Comparison of ENCODE assay signal across 21 cellular contexts in genomic region chr15:74174966-74175270, GRCh38. TPM values are rescaled to one million over a fixed set of nuclear protein-coding genes. Genes with fewer than 3 reads are reported as not detected.
A peak's percentile ranks its signal among the peaks of the same experiment; 100 is the strongest.
DNase-seq lines count a peak whose midpoint lies in the region; ATAC-seq and TF ChIP-seq lines count a peak whose summit lies in the region.
"Had no signal": no experiment of that assay in that cellular context is flagged by ENCODE, and none has a peak within 500 bp of the region (broad histone marks: within the 10 kb centered on the region; RNA-seq: fewer than 3 reads in every experiment).

No MANE protein-coding gene starts in this region.

- H3K27ac ChIP-seq in ovary = peak overlapping the region; percentile 79 to 89
- H3K27ac ChIP-seq in upper lobe of right lung = no peak overlapping the region

- no peaks in the 10 kb centered on the region for H3K36me3 ChIP-seq in ovary
- no peaks in the 10 kb centered on the region for H3K36me3 ChIP-seq in upper lobe of right lung

- peaks cover 56% of the 10 kb centered on the region for H3K4me1 ChIP-seq in ovary (ENCODE audit: insufficient read depth)
- H3K4me1 ChIP-seq in upper lobe of right lung = peaks cover 24% of the 10 kb centered on the region

- no peak for ATAC-seq in Right ventricle myocardium inferior
- no peak for ATAC-seq in Right ventricle myocardium superior (ENCODE audit: poor library complexity)
- ATAC-seq in upper lobe of right lung = no peak

- H3K9me3 ChIP-seq in ovary (no peaks in the 10 kb centered on the region), upper lobe of right lung (no peaks in the 10 kb centered on the region)

- 21 to 42% (median 28%) methylated on average over 10 to 14 of the region's 14 CpGs for whole genome bisulfite sequencing in ovary, 3 donors

- no peaks in the 10 kb centered on the region for H3K4me1 Mint-ChIP-seq in activated naive CD4-positive, alpha-beta T cell treated with anti-CD3 and anti-CD28 coated beads, Interleukin-2, amount 10 ng/mL, durations not matched to agents 7 days and 5 days

- peak overlapping the region; percentile 77 for H3K4me3 ChIP-seq in fibroblast of the aortic adventitia (ENCODE audit: low read depth, low read length)
- peak overlapping the region; percentile 46 for H3K4me3 ChIP-seq in ovary
- peak overlapping the region; percentile 45 for H3K4me3 ChIP-seq in upper lobe of right lung

- no peak for TF ChIP-seq POLR2A in ovary (IDR thresholded peaks at IDR 0.05)

- DNase-seq in Right ventricle myocardium inferior (ENCODE audit: missing footprints) = peak; percentile 44
- no peak for DNase-seq in Right ventricle myocardium superior
- no peak for DNase-seq in fibroblast of the aortic adventitia (ENCODE audit: low read depth)
- DNase-seq in ovary = no peak
- peak; percentile 52 for DNase-seq in upper lobe of right lung
- no peak for DNase-seq in stimulated activated naive CD4-positive, alpha-beta T cell (lab: John Stamatoyannopoulos, UW)
- no peak for DNase-seq in stimulated activated CD4-positive, alpha-beta T cell treated with anti-CD3 and anti-CD28 coated beads, Interleukin-4, amount 100 ng/mL, for 1 hour
- DNase-seq in activated naive CD4-positive, alpha-beta T cell treated with anti-CD3 and anti-CD28 coated beads, Interleukin-2, amount 10 ng/mL, durations not matched to agents 7 days and 5 days = no peak
- DNase-seq: GDM1; HCEC 1CT; hippocampal formation; NCI-H1694 treated with DMSO at 0.1 percent for 48 hours; NCI-H510A; stimulated activated CD4-positive, alpha-beta T cell treated with anti-CD3 and anti-CD28 coated beads, Interleukin-1b, Interleukin-23, amount 100 ng/mL, for 48 hours had no signal

- no peaks in the 10 kb centered on the region for H3K36me3 Mint-ChIP-seq in activated naive CD4-positive, alpha-beta T cell treated with anti-CD3 and anti-CD28 coated beads, Interleukin-2, amount 10 ng/mL, durations not matched to agents 7 days and 5 days

- H3K27ac Mint-ChIP-seq in activated naive CD4-positive, alpha-beta T cell treated with anti-CD3 and anti-CD28 coated beads, Interleukin-2, amount 10 ng/mL, durations not matched to agents 7 days and 5 days = no peak overlapping the region
- H3K27ac Mint-ChIP-seq: activated T-helper 2 cell treated with anti-CD3 and anti-CD28 coated beads, Interferon-gamma antibody, Interleukin-2, Interleukin-4, amounts not matched to agents 10 μg/mL and 5 μg/mL and 100 μg/mL, durations not matched to agents 14 hours and 24 hours and 36 hours; dendritic cell treated with granulocyte-macrophage colony-stimulating factor and Interleukin-4, amounts not matched to agents 40 ng/mL and 50 ng/mL, for 4 days had no signal

- no peak for TF ChIP-seq CTCF in fibroblast of the aortic adventitia (IDR thresholded peaks at IDR 0.05; ENCODE audit: insufficient read depth, low read length)
- TF ChIP-seq CTCF in ovary (IDR thresholded peaks at IDR 0.05) = no peak
- no peak for TF ChIP-seq CTCF in upper lobe of right lung (IDR thresholded peaks at IDR 0.05)

- H3K27me3 ChIP-seq in ovary (no peaks in the 10 kb centered on the region), upper lobe of right lung (no peaks in the 10 kb centered on the region)

- no peak overlapping the region for H3K4me3 Mint-ChIP-seq in activated naive CD4-positive, alpha-beta T cell treated with anti-CD3 and anti-CD28 coated beads, Interleukin-2, amount 10 ng/mL, durations not matched to agents 7 days and 5 days
- H3K4me3 Mint-ChIP-seq: dendritic cell treated with granulocyte-macrophage colony-stimulating factor and Interleukin-4, amounts not matched to agents 40 ng/mL and 50 ng/mL, for 4 days had no signal

- no peaks in the 10 kb centered on the region for H3K9me3 Mint-ChIP-seq in activated naive CD4-positive, alpha-beta T cell treated with anti-CD3 and anti-CD28 coated beads, Interleukin-2, amount 10 ng/mL, durations not matched to agents 7 days and 5 days
- H3K9me3 Mint-ChIP-seq: activated T-helper 2 cell treated with anti-CD3 and anti-CD28 coated beads, Interferon-gamma antibody, Interleukin-2, Interleukin-4, amounts not matched to agents 10 μg/mL and 5 μg/mL and 100 μg/mL, durations not matched to agents 14 hours and 24 hours and 36 hours; dendritic cell treated with granulocyte-macrophage colony-stimulating factor and Interleukin-4, amounts not matched to agents 40 ng/mL and 50 ng/mL, for 4 days had no signal

- no peak for TF ChIP-seq EP300 in ovary (IDR thresholded peaks at IDR 0.05)

- CTCF ChIA-PET in activated naive CD4-positive, alpha-beta T cell treated with anti-CD3 and anti-CD28 coated beads, Interleukin-2, amount 10 ng/mL, durations not matched to agents 7 days and 5 days (lab: Charles Lee) = no interaction called here

- H3K27me3 Mint-ChIP-seq in activated naive CD4-positive, alpha-beta T cell treated with anti-CD3 and anti-CD28 coated beads, Interleukin-2, amount 10 ng/mL, durations not matched to agents 7 days and 5 days = peaks cover 13% of the 10 kb centered on the region
- H3K27me3 Mint-ChIP-seq: dendritic cell treated with granulocyte-macrophage colony-stimulating factor and Interleukin-4, amounts not matched to agents 40 ng/mL and 50 ng/mL, for 4 days had no signal

- intact Hi-C loops in Right ventricle myocardium inferior (cut with DNase I) = no loop called here
- intact Hi-C loops in Right ventricle myocardium superior (cut with DNase I) = no loop called here
- intact Hi-C loops in ovary (cut with DNase I) = loop anchor here in 2 of 4 donors (5.0 kb wide), 2 partner anchors 38 to 43 kb away; partner anchors contain the start of gene ISLR2 (in 1 of the 2)
- intact Hi-C loops in upper lobe of right lung (cut with DNase I) = no loop called here

RNA-seq across cellular contexts. Expression of gene ISLR, which starts 1.4 kb away (rescaled TPM):
- 13.8 TPM for total RNA-seq in Right ventricle myocardium inferior
- 11.6 TPM for total RNA-seq in Right ventricle myocardium superior
- 163 and 243 TPM in 2 replicates for total RNA-seq in fibroblast of the aortic adventitia (ENCODE audit: low replicate concordance)
- total RNA-seq in ovary = 100 to 1,000 TPM; 108 to 314 (median 156) TPM
- polyA plus RNA-seq in ovary = 100 to 1,000 TPM in 1 of 2 donors, 10 to 100 TPM in 1; 82.4 to 150 TPM
- total RNA-seq in upper lobe of right lung = 40.6 TPM
- total RNA-seq: activated T-helper 2 cell treated with anti-CD3 and anti-CD28 coated beads, Interferon-gamma antibody, Interleukin-2, Interleukin-4, amounts not matched to agents 10 μg/mL and 5 μg/mL and 100 μg/mL, durations not matched to agents 14 hours and 24 hours and 36 hours; epithelial cell of proximal tubule; MCF 10A; pulmonary artery endothelial cell had no signal

RNA-seq across cellular contexts. Expression of gene STRA6, which starts 27.7 kb away (rescaled TPM):
- not detected for total RNA-seq in Right ventricle myocardium inferior
- total RNA-seq in Right ventricle myocardium superior = not detected
- 0.18 and 0.25 TPM in 2 replicates for total RNA-seq in fibroblast of the aortic adventitia (ENCODE audit: low replicate concordance)
- 1 to 10 TPM in 3 of 7 donors, under 1 TPM in 4; 0.20 to 2.8 (median 0.87) TPM for total RNA-seq in ovary
- under 1 TPM; 0.47 to 0.64 TPM for polyA plus RNA-seq in ovary
- total RNA-seq in upper lobe of right lung = not detected
- total RNA-seq: activated T-helper 2 cell treated with anti-CD3 and anti-CD28 coated beads, Interferon-gamma antibody, Interleukin-2, Interleukin-4, amounts not matched to agents 10 μg/mL and 5 μg/mL and 100 μg/mL, durations not matched to agents 14 hours and 24 hours and 36 hours; MCF 10A; myocyte; pulmonary artery endothelial cell had no signal

RNA-seq across cellular contexts. Expression of gene ISLR2, which starts 44.5 kb away (rescaled TPM):
- 1.3 TPM for total RNA-seq in Right ventricle myocardium inferior
- total RNA-seq in Right ventricle myocardium superior = 2.7 TPM
- total RNA-seq in fibroblast of the aortic adventitia (ENCODE audit: low replicate concordance) = 0.36 and 0.90 TPM in 2 replicates
- 1 to 10 TPM in 2 of 7 donors, under 1 TPM in 4, not detected in 1; 0.11 to 1.1 (median 0.57) TPM for total RNA-seq in ovary
- under 1 TPM; 0.27 to 0.43 TPM for polyA plus RNA-seq in ovary
- 4.0 TPM for total RNA-seq in upper lobe of right lung
- total RNA-seq: activated T-helper 2 cell treated with anti-CD3 and anti-CD28 coated beads, Interferon-gamma antibody, Interleukin-2, Interleukin-4, amounts not matched to agents 10 μg/mL and 5 μg/mL and 100 μg/mL, durations not matched to agents 14 hours and 24 hours and 36 hours; epithelial cell of proximal tubule; MCF 10A; myocyte; pulmonary artery endothelial cell had no signal
- polyA plus RNA-seq: AG04450 had no signal

Comparison
In these comparisons a context has a peak if more than half of its experiments do, and no peak if none do; other contexts are left out.
1. DNase-seq: peak in Right ventricle myocardium inferior (single experiment) and upper lobe of right lung (single experiment); none in Right ventricle myocardium superior (single experiment), fibroblast of the aortic adventitia (single experiment), ovary (0 of 5), stimulated activated naive CD4-positive, alpha-beta T cell (0 of 6), stimulated activated CD4-positive, alpha-beta T cell treated with anti-CD3 and anti-CD28 coated beads, Interleukin-4, amount 100 ng/mL, for 1 hour (single experiment) and activated naive CD4-positive, alpha-beta T cell treated with anti-CD3 and anti-CD28 coated beads, Interleukin-2, amount 10 ng/mL, durations not matched to agents 7 days and 5 days (single experiment).
2. Peak in every context shown above with its lines, with median percentiles within 50 percentile points of each other: H3K4me3 ChIP-seq.